17 cellular contexts compared by ENCODE assay signal in genomic region chr12:94326727-94327126, GRCh38.
A peak's percentile ranks its signal among the peaks of the same experiment; 100 is the strongest.
DNase-seq lines count a peak whose midpoint lies in the region; ATAC-seq and TF ChIP-seq lines count a peak whose summit lies in the region.
"Had no signal": no experiment of that assay in that cellular context is flagged by ENCODE, and none has a peak within 500 bp of the region (broad histone marks: within the 10 kb centered on the region; RNA-seq: fewer than 3 reads in every experiment).

No MANE protein-coding gene starts in this region.

- intact Hi-C loops in IMR-90 (cut with micrococcal nuclease) = no loop called here

- H2BK5ac ChIP-seq in IMR-90 (ENCODE audit: low read depth, low read length, poor library complexity, severe bottlenecking) = no peak overlapping the region

- in situ Hi-C loops in IMR-90 (cut with MboI; ENCODE audit: low sequenced_read_pairs) = no loop called here

- no peak overlapping the region for H2AFZ ChIP-seq in IMR-90 (replicated peaks; ENCODE audit: low read length, poor library complexity)

- no peak overlapping the region for H3K9ac ChIP-seq in IMR-90 (ENCODE audit: low read depth, low read length)

- dilution Hi-C loops in IMR-90 (cut with HindIII; ENCODE audit: low sequenced_read_pairs, unreplicated experiment) = no loop called here

- no peaks in the 10 kb centered on the region; the same call in 1 of the 2 replicates for H3K9me3 ChIP-seq in IMR-90 (ENCODE audit: control insufficient read depth, insufficient read depth, low read length)
- H3K9me3 ChIP-seq: prostate gland, SJSA1 had no signal

- H2AK5ac ChIP-seq in IMR-90 (ENCODE audit: low read depth, low read length) = no peak overlapping the region

- H2BK20ac ChIP-seq in IMR-90 (ENCODE audit: low read depth, low read length) = no peak overlapping the region

- TF ChIP-seq POLR2A in IMR-90 (IDR thresholded peaks at IDR 0.05; ENCODE audit: low read depth, low read length) = no peak

- no peak for TF ChIP-seq RAD21 in IMR-90 (IDR thresholded peaks at IDR 0.05; ENCODE audit: low read length)

- no peaks in the 10 kb centered on the region for H4K20me1 ChIP-seq in IMR-90 (ENCODE audit: insufficient read depth, low read length)

- H4K91ac ChIP-seq in IMR-90 (ENCODE audit: insufficient read depth, low read depth, low read length) = no peak overlapping the region

- H3K4me2 ChIP-seq in IMR-90 (ENCODE audit: low read depth, low read length) = no peak overlapping the region

- H3K14ac ChIP-seq in IMR-90 (replicated peaks; ENCODE audit: low read depth, low read length) = no peak overlapping the region

- no peak for TF ChIP-seq CTCF in IMR-90 (conservative IDR thresholded peaks at IDR 0.05; ENCODE audit: low read depth, low read length)

- H3K4ac ChIP-seq in IMR-90 (ENCODE audit: low read depth, low read length) = no peak overlapping the region

- POLR2A ChIA-PET in IMR-90 (lab: Charles Lee; ENCODE audit: unreplicated experiment) = no interaction called here

- H3K18ac ChIP-seq in IMR-90 (ENCODE audit: low read depth, low read length) = no peak overlapping the region

- no peak overlapping the region for H3K23ac ChIP-seq in IMR-90 (ENCODE audit: low read depth, low read length)

- H3K27ac ChIP-seq in IMR-90 (ENCODE audit: insufficient read depth, low read length) = no peak overlapping the region
- H3K27ac ChIP-seq: prostate gland, SJSA1, WERI-Rb-1 had no signal

- H3K4me3 ChIP-seq in IMR-90 (ENCODE audit: insufficient read depth, low read depth, low read length) = no peak overlapping the region
- no peak overlapping the region for H3K4me3 ChIP-seq in H7 (ENCODE audit: insufficient read depth, low read depth, low read length)
- H3K4me3 ChIP-seq: prostate gland, SJSA1 had no signal

- CTCF ChIA-PET in IMR-90 (lab: Yijun Ruan, JAX) = no interaction called here

- H2BK15ac ChIP-seq in IMR-90 (ENCODE audit: low read depth, low read length) = no peak overlapping the region

- H3K27me3 ChIP-seq in IMR-90 (ENCODE audit: control insufficient read depth, insufficient read depth, low read length) (no peaks in the 10 kb centered on the region), H7 (ENCODE audit: control insufficient read depth, insufficient read depth, low read length) (no peaks in the 10 kb centered on the region)
- H3K27me3 ChIP-seq: SJSA1 had no signal

- H3K4me1 ChIP-seq in IMR-90 (ENCODE audit: control insufficient read depth, insufficient read depth, low read length) = no peaks in the 10 kb centered on the region
- H3K4me1 ChIP-seq: prostate gland, SJSA1 had no signal

- no peak overlapping the region for H2BK120ac ChIP-seq in IMR-90 (ENCODE audit: low read depth, low read length)

- H3K36me3 ChIP-seq in IMR-90 (ENCODE audit: control insufficient read depth, insufficient read depth, low read length) (peaks cover 3% of the 10 kb centered on the region), H7 (replicated peaks; ENCODE audit: control insufficient read depth, insufficient read depth, low read length) (peaks cover 10% of the 10 kb centered on the region)
- H3K36me3 ChIP-seq: prostate gland had no signal

- no TSS peak for BruUV-seq in IMR-90 (replicated peaks; lab: Mats Ljungman, UMichigan)

- H4K5ac ChIP-seq in IMR-90 (ENCODE audit: low read depth, low read length) = no peak overlapping the region

- H4K8ac ChIP-seq in IMR-90 (ENCODE audit: low read depth in 2 of 2, low read length in 2 of 2) = no peak overlapping the region

- H3K9me1 ChIP-seq in IMR-90 (ENCODE audit: insufficient read depth, low read length) = no peaks in the 10 kb centered on the region

- peak; percentile 81 for DNase-seq in Daoy (ENCODE audit: low read depth)
- DNase-seq in IMR-90 = peak; percentile 78
- DNase-seq in astrocyte of the hippocampus (ENCODE audit: low read depth, low spot score) = peak; percentile 84
- DNase-seq in kidney glomerular epithelial cell (lab: John Stamatoyannopoulos, UW) = peak; percentile 91
- no peak for DNase-seq in NCI-H2196 (lab: John Stamatoyannopoulos, UW; ENCODE audit: unreplicated experiment)
- no peak for DNase-seq in C1 segment of cervical spinal cord (lab: John Stamatoyannopoulos, UW)
- DNase-seq in H7 = no peak
- no peak for DNase-seq in NCI-H526 (lab: John Stamatoyannopoulos, UW)
- DNase-seq: activated naive CD4-positive, alpha-beta T cell; dermis blood vessel endothelial cell; DMS153; NCI-H345; stimulated activated CD4-positive, alpha-beta T cell treated with anti-CD3 and anti-CD28 coated beads, Interleukin-4, amount 100 ng/mL, for 24 hours; substantia nigra; WERI-Rb-1 had no signal

- no peak overlapping the region for H2AK9ac ChIP-seq in IMR-90 (replicated peaks; ENCODE audit: low read depth, low read length, poor library complexity)

- no peak for ATAC-seq in IMR-90 (ENCODE audit: low read depth)

- no peaks in the 10 kb centered on the region for H3K79me1 ChIP-seq in IMR-90 (ENCODE audit: low read depth in 1 of 2, low read length in 2 of 2)

- H3K56ac ChIP-seq in IMR-90 (ENCODE audit: extremely low read depth, insufficient read depth, low read length) = no peak overlapping the region

TF ChIP-seq in IMR-90, 13 proteins besides CTCF, POLR2A, EP300 and RAD21:
- TF ChIP-seq BHLHE40 (IDR thresholded peaks at IDR 0.05; ENCODE audit: low read depth, low read length) (no peak), USF2 (IDR thresholded peaks at IDR 0.05; ENCODE audit: low read depth, low read length) (no peak), RCOR1 (IDR thresholded peaks at IDR 0.05; ENCODE audit: insufficient replicate concordance, low read length) (no peak), MXI1 (IDR thresholded peaks at IDR 0.05; ENCODE audit: borderline replicate concordance, low read depth, low read length) (no peak), MAFK (IDR thresholded peaks at IDR 0.05; ENCODE audit: low read depth, low read length) (no peak), SMC3 (IDR thresholded peaks at IDR 0.05; ENCODE audit: low read depth, low read length) (no peak), RFX5 (IDR thresholded peaks at IDR 0.05; ENCODE audit: low read depth, low read length) (no peak), CHD1 (IDR thresholded peaks at IDR 0.05; ENCODE audit: low read depth, low read length) (no peak), NFE2L2 (IDR thresholded peaks at IDR 0.05; ENCODE audit: low read depth, low read length) (no peak), FOS (IDR thresholded peaks at IDR 0.05; ENCODE audit: low read depth, low read length) (no peak), CEBPB (IDR thresholded peaks at IDR 0.05; ENCODE audit: low read depth, low read length) (no peak), MAZ (IDR thresholded peaks at IDR 0.05; ENCODE audit: borderline replicate concordance, low read depth, low read length) (no peak), ELK1 (IDR thresholded peaks at IDR 0.05; ENCODE audit: borderline replicate concordance, low read depth, low read length) (no peak)
TF ChIP-seq in IMR-90: peak in this region for 0.

Comparison
In these comparisons a context has a peak if more than half of its experiments do, and no peak if none do; other contexts are left out.
1. DNase-seq: peak in Daoy (single experiment), IMR-90 (single experiment), astrocyte of the hippocampus (single experiment) and kidney glomerular epithelial cell (single experiment); none in NCI-H2196 (single experiment), C1 segment of cervical spinal cord (0 of 14), H7 (single experiment) and NCI-H526 (0 of 2).